Comparison of ENCODE assay signal across 1 cellular context in the genomic region with DNA sequence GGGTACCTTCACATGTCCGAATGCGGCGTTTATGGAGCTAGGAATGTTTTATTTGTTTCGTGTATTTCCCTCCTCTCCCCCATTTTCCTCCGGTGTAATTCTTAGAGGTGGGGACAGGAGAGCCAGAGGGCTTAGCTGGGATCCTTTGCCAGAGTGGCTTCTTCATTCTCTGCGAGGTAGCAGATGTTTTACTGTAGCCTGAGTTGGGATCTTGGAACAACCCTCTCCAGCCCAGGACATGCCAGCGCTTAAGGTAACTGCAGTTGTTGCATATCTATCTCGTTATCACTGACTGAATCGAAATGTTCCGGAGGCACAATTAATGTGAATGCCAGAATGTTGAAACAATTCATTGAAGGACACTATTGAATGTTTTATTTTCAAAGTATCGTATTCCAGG.
TF ChIP-seq lines count a peak whose summit lies in the region.

No MANE protein-coding gene starts in this region.

TF ChIP-seq in endothelial cell of umbilical vein, 7 proteins besides CTCF, POLR2A, EP300 and RAD21 (continued from another document):
- TF ChIP-seq MYC (IDR thresholded peaks at IDR 0.05; ENCODE audit: low read depth, low read length) = no peak
